ENCODE assay signal across 1 cellular context in the genomic region with DNA sequence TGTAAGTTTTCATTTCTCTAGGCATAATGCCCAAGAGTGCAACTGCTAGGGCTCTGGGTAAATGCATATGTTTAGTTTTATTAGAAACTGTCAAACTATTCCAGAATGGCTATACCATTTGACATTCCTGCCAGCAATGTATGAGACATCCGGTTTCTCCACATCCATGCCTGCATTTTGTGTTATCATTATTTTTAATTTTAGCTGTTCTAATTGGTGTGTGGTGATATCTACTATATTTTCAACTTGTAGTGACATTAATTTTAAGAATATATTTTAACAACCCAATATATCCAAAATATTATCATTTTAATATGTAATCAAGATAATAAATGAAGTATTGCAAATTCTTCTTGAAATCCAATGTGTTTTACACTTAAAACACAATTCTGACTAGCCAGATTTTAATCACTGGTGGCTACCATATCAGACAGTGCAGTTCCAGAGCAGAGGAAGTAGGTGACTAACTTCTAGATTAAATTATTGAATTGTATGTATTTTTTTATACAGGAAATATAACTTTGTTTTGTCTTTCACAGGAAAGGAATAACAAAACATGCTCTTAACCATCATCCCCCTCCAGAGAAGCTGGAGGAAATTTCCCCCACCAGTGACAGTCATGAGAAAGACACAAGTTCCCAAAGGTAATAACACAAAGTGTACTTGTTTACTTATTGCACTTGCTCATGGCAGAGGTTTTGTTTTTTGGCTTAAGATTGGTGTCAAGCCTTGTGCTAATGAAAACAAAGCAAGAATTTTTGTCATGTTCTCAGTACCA.
A peak's percentile ranks its signal among the peaks of the same experiment; 100 is the strongest.
TF ChIP-seq lines count a peak whose summit lies in the region.

No MANE protein-coding gene starts in this region.

TF ChIP-seq in K562, 482 proteins besides CTCF, POLR2A, EP300 and RAD21 (continued from another document):
- TF ChIP-seq, protein P1, sequence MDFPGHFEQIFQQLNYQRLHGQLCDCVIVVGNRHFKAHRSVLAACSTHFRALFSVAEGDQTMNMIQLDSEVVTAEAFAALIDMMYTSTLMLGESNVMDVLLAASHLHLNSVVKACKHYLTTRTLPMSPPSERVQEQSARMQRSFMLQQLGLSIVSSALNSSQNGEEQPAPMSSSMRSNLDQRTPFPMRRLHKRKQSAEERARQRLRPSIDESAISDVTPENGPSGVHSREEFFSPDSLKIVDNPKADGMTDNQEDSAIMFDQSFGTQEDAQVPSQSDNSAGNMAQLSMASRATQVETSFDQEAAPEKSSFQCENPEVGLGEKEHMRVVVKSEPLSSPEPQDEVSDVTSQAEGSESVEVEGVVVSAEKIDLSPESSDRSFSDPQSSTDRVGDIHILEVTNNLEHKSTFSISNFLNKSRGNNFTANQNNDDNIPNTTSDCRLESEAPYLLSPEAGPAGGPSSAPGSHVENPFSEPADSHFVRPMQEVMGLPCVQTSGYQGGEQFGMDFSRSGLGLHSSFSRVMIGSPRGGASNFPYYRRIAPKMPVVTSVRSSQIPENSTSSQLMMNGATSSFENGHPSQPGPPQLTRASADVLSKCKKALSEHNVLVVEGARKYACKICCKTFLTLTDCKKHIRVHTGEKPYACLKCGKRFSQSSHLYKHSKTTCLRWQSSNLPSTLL (IDR thresholded peaks at IDR 0.05) = no peak
- TF ChIP-seq, protein P2, sequence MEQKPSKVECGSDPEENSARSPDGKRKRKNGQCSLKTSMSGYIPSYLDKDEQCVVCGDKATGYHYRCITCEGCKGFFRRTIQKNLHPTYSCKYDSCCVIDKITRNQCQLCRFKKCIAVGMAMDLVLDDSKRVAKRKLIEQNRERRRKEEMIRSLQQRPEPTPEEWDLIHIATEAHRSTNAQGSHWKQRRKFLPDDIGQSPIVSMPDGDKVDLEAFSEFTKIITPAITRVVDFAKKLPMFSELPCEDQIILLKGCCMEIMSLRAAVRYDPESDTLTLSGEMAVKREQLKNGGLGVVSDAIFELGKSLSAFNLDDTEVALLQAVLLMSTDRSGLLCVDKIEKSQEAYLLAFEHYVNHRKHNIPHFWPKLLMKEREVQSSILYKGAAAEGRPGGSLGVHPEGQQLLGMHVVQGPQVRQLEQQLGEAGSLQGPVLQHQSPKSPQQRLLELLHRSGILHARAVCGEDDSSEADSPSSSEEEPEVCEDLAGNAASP (IDR thresholded peaks at IDR 0.05) = no peak
- TF ChIP-seq FUS (optimal IDR thresholded peaks at IDR 0.05; ENCODE audit: low read depth, low read length) = no peak
- no peak for TF ChIP-seq SIX5 (IDR thresholded peaks at IDR 0.05; ENCODE audit: borderline replicate concordance in 1 of 2, insufficient read depth in 1 of 2, low read depth in 1 of 2, low read length in 2 of 2)
- TF ChIP-seq, protein P3, sequence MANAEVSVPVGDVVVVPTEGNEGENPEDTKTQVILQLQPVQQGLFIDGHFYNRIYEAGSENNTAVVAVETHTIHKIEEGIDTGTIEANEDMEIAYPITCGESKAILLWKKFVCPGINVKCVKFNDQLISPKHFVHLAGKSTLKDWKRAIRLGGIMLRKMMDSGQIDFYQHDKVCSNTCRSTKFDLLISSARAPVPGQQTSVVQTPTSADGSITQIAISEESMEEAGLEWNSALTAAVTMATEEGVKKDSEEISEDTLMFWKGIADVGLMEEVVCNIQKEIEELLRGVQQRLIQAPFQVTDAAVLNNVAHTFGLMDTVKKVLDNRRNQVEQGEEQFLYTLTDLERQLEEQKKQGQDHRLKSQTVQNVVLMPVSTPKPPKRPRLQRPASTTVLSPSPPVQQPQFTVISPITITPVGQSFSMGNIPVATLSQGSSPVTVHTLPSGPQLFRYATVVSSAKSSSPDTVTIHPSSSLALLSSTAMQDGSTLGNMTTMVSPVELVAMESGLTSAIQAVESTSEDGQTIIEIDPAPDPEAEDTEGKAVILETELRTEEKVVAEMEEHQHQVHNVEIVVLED (CRISPR knock-in tag; IDR thresholded peaks at IDR 0.05) = no peak
- TF ChIP-seq ARID1B (IDR thresholded peaks at IDR 0.05) = peak; percentile 22; the same call in 1 of the 2 replicates
- TF ChIP-seq ADNP (tag; IDR thresholded peaks at IDR 0.05) = peak; percentile 63; the same call in 1 of the 2 replicates
- TF ChIP-seq RBM25 (IDR thresholded peaks at IDR 0.05; ENCODE audit: low read depth, low read length, severe bottlenecking) = peak; percentile 95
- TF ChIP-seq ZFX (CRISPR knock-in tag; IDR thresholded peaks at IDR 0.05) = no peak
- no peak for TF ChIP-seq GTF2F1 (IDR thresholded peaks at IDR 0.05; ENCODE audit: low read depth, low read length)
- TF ChIP-seq HCFC1 (IDR thresholded peaks at IDR 0.05; ENCODE audit: low read depth, low read length) = no peak
- no peak for TF ChIP-seq MXI1 (IDR thresholded peaks at IDR 0.05; ENCODE audit: low read depth, low read length)
- TF ChIP-seq NEUROD1 (IDR thresholded peaks at IDR 0.05; ENCODE audit: borderline replicate concordance, low read depth, low read length, partially characterized antibody) = no peak
- no peak for TF ChIP-seq EHMT2 (IDR thresholded peaks at IDR 0.05)
